In the genomic region with DNA sequence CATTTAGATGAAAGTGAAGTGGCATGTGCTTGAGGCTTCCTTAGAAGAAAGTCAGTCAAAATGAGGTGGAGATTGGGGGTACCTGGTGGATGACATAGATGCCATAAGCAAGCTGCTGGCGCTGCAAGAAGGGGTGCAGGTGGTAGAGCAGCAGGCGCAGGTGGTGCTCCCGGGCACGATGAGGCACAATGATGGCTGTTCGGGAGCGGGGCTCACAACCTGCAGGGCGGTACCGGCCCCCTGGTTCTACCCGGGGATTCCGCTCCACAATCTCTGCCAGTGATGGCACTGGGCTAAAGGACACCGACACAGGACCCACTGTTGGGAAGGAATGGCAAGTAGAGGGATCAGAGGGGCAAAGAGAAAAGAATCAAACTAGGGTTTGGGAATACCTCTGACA, we compare ENCODE assay signal across 20 cellular contexts. TPM values are rescaled to one million over a fixed set of nuclear protein-coding genes. Genes with fewer than 3 reads are reported as not detected.
DNase-seq lines count a peak whose midpoint lies in the region; FAIRE-seq and TF ChIP-seq lines count a peak whose summit lies in the region.
"Had no signal": no experiment of that assay in that cellular context is flagged by ENCODE, and none has a peak within 500 bp of the region (broad histone marks: within the 10 kb centered on the region; RNA-seq: fewer than 3 reads in every experiment).

No MANE protein-coding gene starts in this region.

- no peak for TF ChIP-seq CTCF in brain (conservative IDR thresholded peaks at IDR 0.05)

- H3K4me3 Mint-ChIP-seq in activated T-cell treated with anti-CD3 and anti-CD28 coated beads, Interleukin-2, amount 50 U/mL, for 24 hours, result no peak overlapping the region
- peak overlapping the region in 5 of 7 donors; percentile 32 to 100 (median 97) for H3K4me3 Mint-ChIP-seq in CD8-positive, alpha-beta memory T cell
- H3K4me3 Mint-ChIP-seq in brain, result peak overlapping the region in 4 of 5 experiments; percentile 6 to 100 (median 59)

- H3K36me3 Mint-ChIP-seq in activated T-cell treated with anti-CD3 and anti-CD28 coated beads, Interleukin-2, amount 50 U/mL, for 24 hours (ENCODE audit: low read depth), result peaks cover 72% of the 10 kb centered on the region
- peaks cover 0 to 71% (median 17%) of the 10 kb centered on the region in 3 donors for H3K36me3 Mint-ChIP-seq in CD8-positive, alpha-beta memory T cell
- peaks cover 49% of the 10 kb centered on the region for H3K36me3 Mint-ChIP-seq in brain

- H3K36me3 ChIP-seq in CD8-positive, alpha-beta memory T cell (ENCODE audit: insufficient read depth, low read length), result peaks cover 48% of the 10 kb centered on the region

- H3K27me3 ChIP-seq in CD8-positive, alpha-beta memory T cell (ENCODE audit: insufficient read depth, low read length, poor library complexity, severe bottlenecking), result no peaks in the 10 kb centered on the region
- H3K27me3 ChIP-seq: heart right ventricle, MG63, tibial nerve had no signal

- FAIRE-seq in frontal cortex (lab: Jason Lieb, UNC), result no peak
- FAIRE-seq: GM18507 had no signal

- CTCF ChIA-PET in CD8-positive, alpha-beta memory T cell (lab: Charles Lee), result interaction anchor here (3.3 kb wide), 1 partner anchor 9 kb away, joined by 17 read pairs; the partner anchor contains the start of gene PPOX

- no peaks in the 10 kb centered on the region for H3K27me3 Mint-ChIP-seq in activated T-cell treated with anti-CD3 and anti-CD28 coated beads, Interleukin-2, amount 50 U/mL, for 24 hours
- peaks cover 0 to 5% of the 10 kb centered on the region in 2 donors for H3K27me3 Mint-ChIP-seq in CD8-positive, alpha-beta memory T cell
- peaks cover 7% of the 10 kb centered on the region for H3K27me3 Mint-ChIP-seq in brain

- no peak overlapping the region for H3K27ac ChIP-seq in CD8-positive, alpha-beta memory T cell (ENCODE audit: low read depth, low read length)
- H3K27ac ChIP-seq: GM23248 had no signal

- peaks cover 23% of the 10 kb centered on the region for H3K4me1 ChIP-seq in CD8-positive, alpha-beta memory T cell (ENCODE audit: insufficient read depth, low read length)

- intact Hi-C loops in posterior vena cava (cut with DNase I), result loop anchor here in 1 of 2 donors (1.0 kb wide), 1 partner anchor 27 kb away; no protein-coding TSS in a partner anchor

- peak overlapping the region; percentile 99 for H3K27ac Mint-ChIP-seq in activated T-cell treated with anti-CD3 and anti-CD28 coated beads, Interleukin-2, amount 50 U/mL, for 24 hours
- H3K27ac Mint-ChIP-seq in CD8-positive, alpha-beta memory T cell, result peak overlapping the region in 5 of 8 donors; percentile 57 to 100 (median 77)
- H3K27ac Mint-ChIP-seq in brain, result peak overlapping the region in 2 of 5 experiments; percentile 6 to 99
- H3K27ac Mint-ChIP-seq: endodermal cell had no signal

- no peaks in the 10 kb centered on the region for H3K9me3 ChIP-seq in CD8-positive, alpha-beta memory T cell (ENCODE audit: low read length)
- H3K9me3 ChIP-seq: Caco-2, heart right ventricle, MG63, tibial nerve had no signal

- H3K4me3 ChIP-seq in CD8-positive, alpha-beta memory T cell (ENCODE audit: low read length), result no peak overlapping the region
- H3K4me3 ChIP-seq: GM23248, heart right ventricle, lung, MG63, tibial nerve had no signal

- H3K4me1 Mint-ChIP-seq in activated T-cell treated with anti-CD3 and anti-CD28 coated beads, Interleukin-2, amount 50 U/mL, for 24 hours (ENCODE audit: low read depth), result peaks cover 52% of the 10 kb centered on the region
- peaks cover 52 to 68% (median 64%) of the 10 kb centered on the region in 3 donors for H3K4me1 Mint-ChIP-seq in CD8-positive, alpha-beta memory T cell
- H3K4me1 Mint-ChIP-seq in brain, result peaks cover 49% of the 10 kb centered on the region

- DNase-seq in activated T-cell treated with anti-CD3 and anti-CD28 coated beads, Interleukin-2, amount 50 U/mL, for 24 hours, result no peak
- DNase-seq in activated T-cell treated with anti-CD3 and anti-CD28 coated beads, Interleukin-2, amount 50 U/mL, for 48 hours, result no peak
- DNase-seq in CD8-positive, alpha-beta memory T cell, result no peak
- DNase-seq in posterior vena cava (ENCODE audit: low spot score) (peak; percentile 75), NCI-H774 (lab: John Stamatoyannopoulos, UW) (no peak), frontal cortex (ENCODE audit: low spot score in 2 of 2) (no peak), epidermal melanocyte (ENCODE audit: insufficient read length, low spot score) (no peak)
- DNase-seq: activated gamma-delta T cell treated with Interleukin-2 at 50 U/mL for 16 hours; Caco-2; endodermal cell; GM23248; heart right ventricle; MG63; NCI-H2227 treated with DMSO at 0.1 percent for 48 hours; NK-92 treated with Interleukin-12 subunit alpha and Interleukin-12 subunit beta, amount 100 ng/mL, for 24 hours; stimulated activated CD4-positive, alpha-beta T cell treated with anti-CD3 and anti-CD28 coated beads, Interleukin-12 subunit alpha, Interleukin-12 subunit beta, amount 100 ng/mL, for 4 hours had no signal

- POLR2A ChIA-PET in CD8-positive, alpha-beta memory T cell (lab: Charles Lee), result no interaction called here

- no peaks in the 10 kb centered on the region for H3K9me3 Mint-ChIP-seq in activated T-cell treated with anti-CD3 and anti-CD28 coated beads, Interleukin-2, amount 50 U/mL, for 24 hours
- H3K9me3 Mint-ChIP-seq in CD8-positive, alpha-beta memory T cell, result no peaks in the 10 kb centered on the region
- H3K9me3 Mint-ChIP-seq in brain, result no peaks in the 10 kb centered on the region
- H3K9me3 Mint-ChIP-seq: endodermal cell had no signal

RNA-seq across cellular contexts. Expression of gene B4GALT3, which starts 2.4 kb away (rescaled TPM):
- 10 to 100 TPM; 59.4 to 60.9 TPM for total RNA-seq in CD8-positive, alpha-beta memory T cell
- 58.9 TPM for polyA plus RNA-seq in CD8-positive, alpha-beta memory T cell
- polyA plus RNA-seq in brain (ENCODE audit: insufficient read depth, low read depth, low replicate concordance), result 52.8 TPM
- total RNA-seq in posterior vena cava, result 10 to 100 TPM; 12.7 to 17.3 TPM
- 16.3 TPM for total RNA-seq in frontal cortex

RNA-seq across cellular contexts. Expression of gene PPOX, which starts 8.7 kb away (rescaled TPM):
- 10 to 100 TPM; 24.4 to 31.3 TPM for total RNA-seq in CD8-positive, alpha-beta memory T cell
- polyA plus RNA-seq in CD8-positive, alpha-beta memory T cell, result 17.6 TPM
- polyA plus RNA-seq in brain (ENCODE audit: insufficient read depth, low read depth, low replicate concordance), result 25.7 TPM
- total RNA-seq in posterior vena cava, result 10 to 100 TPM; 15.0 to 16.8 TPM
- total RNA-seq in frontal cortex, result 26.5 TPM

RNA-seq across cellular contexts. Expression of gene USP21, which starts 15.6 kb away (rescaled TPM):
- total RNA-seq in CD8-positive, alpha-beta memory T cell, result 10 to 100 TPM; 26.1 to 27.4 TPM
- polyA plus RNA-seq in CD8-positive, alpha-beta memory T cell, result 28.3 TPM
- 46.7 TPM for polyA plus RNA-seq in brain (ENCODE audit: insufficient read depth, low read depth, low replicate concordance)
- total RNA-seq in posterior vena cava (10 to 100 TPM; 12.9 to 20.8 TPM), frontal cortex (8.2 TPM)

RNA-seq across cellular contexts. Expression of gene UFC1, which starts 21.1 kb away (rescaled TPM):
- 100 to 1,000 TPM; 109 to 118 TPM for total RNA-seq in CD8-positive, alpha-beta memory T cell
- polyA plus RNA-seq in CD8-positive, alpha-beta memory T cell, result 174 TPM
- polyA plus RNA-seq in brain (ENCODE audit: insufficient read depth, low read depth, low replicate concordance), result 142 TPM
- total RNA-seq in posterior vena cava (10 to 100 TPM; 54.8 to 63.0 TPM), frontal cortex (138 TPM)

RNA-seq across cellular contexts. Expression of gene ADAMTS4, which starts 23.9 kb away (rescaled TPM):
- under 1 TPM; 0.37 to 0.58 TPM for total RNA-seq in CD8-positive, alpha-beta memory T cell
- 0.17 TPM for polyA plus RNA-seq in CD8-positive, alpha-beta memory T cell
- polyA plus RNA-seq in brain (ENCODE audit: insufficient read depth, low read depth, low replicate concordance), result 17.3 TPM
- total RNA-seq in posterior vena cava (100 to 1,000 TPM in 1 of 2 donors, 10 to 100 TPM in 1; 28.0 to 125 TPM), frontal cortex (0.41 TPM)
